Comparison of ENCODE assay signal across 22 cellular contexts in genomic region chr11:3216027-3216525, GRCh38. TPM values are rescaled to one million over a fixed set of nuclear protein-coding genes. Genes with fewer than 3 reads are reported as not detected.
"Had no signal": no experiment of that assay in that cellular context is flagged by ENCODE, and none has a peak within 500 bp of the region (broad histone marks: within the 10 kb centered on the region; RNA-seq: fewer than 3 reads in every experiment).

No MANE protein-coding gene starts in this region.

- H2AFZ ChIP-seq: parathyroid adenoma had no signal

- H3K36me3 Mint-ChIP-seq: stimulated activated memory B cell treated with anti-CD40 and anti-IgM and Interleukin-4, amounts not matched to agents 10 μg/mL and 1 μg/mL and 100 μg/mL, for 72 hours had no signal

- H3K9me3 Mint-ChIP-seq: activated CD4-positive, alpha-beta T cell treated with anti-CD3 and anti-CD28 coated beads, Interleukin-2, amount 10 ng/mL, durations not matched to agents 24 days and 14 days; activated T-helper 1 cell treated with anti-CD3 and anti-CD28 coated beads, Interleukin-12 subunit alpha, Interleukin-12 subunit beta, Interleukin-2, Interleukin-4 antibody, amounts not matched to agents 30 ng/mL and 10 ng/mL and 1 ng/mL, durations not matched to agents 14 hours and 24 hours and 36 hours had no signal

- H3K79me2 ChIP-seq: parathyroid adenoma had no signal

- H3K4me3 Mint-ChIP-seq: activated CD4-positive, alpha-beta T cell treated with anti-CD3 and anti-CD28 coated beads, Interleukin-2, amount 10 ng/mL, durations not matched to agents 24 days and 14 days; activated T-helper 1 cell treated with anti-CD3 and anti-CD28 coated beads, Interleukin-12 subunit alpha, Interleukin-12 subunit beta, Interleukin-2, Interleukin-4 antibody, amounts not matched to agents 30 ng/mL and 10 ng/mL and 1 ng/mL, durations not matched to agents 14 hours and 24 hours and 36 hours; memory B cell; stimulated activated memory B cell treated with anti-CD40 and anti-IgM and Interleukin-4, amounts not matched to agents 10 μg/mL and 1 μg/mL and 100 μg/mL, for 72 hours had no signal

- ATAC-seq: esophagus mucosa; gastroesophageal sphincter; heart left ventricle; naive thymus-derived CD4-positive, alpha-beta T cell; stimulated activated memory B cell treated with anti-CD40 and anti-IgM and Interleukin-4, amounts not matched to agents 10 μg/mL and 1 μg/mL and 100 μg/mL, for 72 hours had no signal

- H3K27ac ChIP-seq: ascending aorta, gastroesophageal sphincter, heart left ventricle, neutrophil, parathyroid adenoma, sigmoid colon, thoracic aorta had no signal

- H3K4me3 ChIP-seq: ascending aorta, gastroesophageal sphincter, heart left ventricle, sigmoid colon had no signal

- H3K9me3 ChIP-seq: ascending aorta, neutrophil, SK-N-SH had no signal

- H3K36me3 ChIP-seq: ascending aorta, gastroesophageal sphincter, heart left ventricle, neutrophil, sigmoid colon, thoracic aorta had no signal

- H3K4me1 Mint-ChIP-seq: activated CD4-positive, alpha-beta T cell treated with anti-CD3 and anti-CD28 coated beads, Interleukin-2, amount 10 ng/mL, durations not matched to agents 24 days and 14 days had no signal

- H3K27ac Mint-ChIP-seq: activated T-helper 1 cell treated with anti-CD3 and anti-CD28 coated beads, Interleukin-12 subunit alpha, Interleukin-12 subunit beta, Interleukin-2, Interleukin-4 antibody, amounts not matched to agents 30 ng/mL and 10 ng/mL and 1 ng/mL, durations not matched to agents 14 hours and 24 hours and 36 hours; memory B cell; stimulated activated memory B cell treated with anti-CD40 and anti-IgM and Interleukin-4, amounts not matched to agents 10 μg/mL and 1 μg/mL and 100 μg/mL, for 72 hours had no signal

- H3K9ac ChIP-seq: parathyroid adenoma, SK-N-SH had no signal

- DNase-seq: activated CD4-positive, alpha-beta T cell treated with anti-CD3 and anti-CD28 coated beads, Interleukin-2, amount 10 ng/mL, durations not matched to agents 24 days and 14 days; activated gamma-delta T cell treated with Interleukin-2 at 50 U/mL for 16 hours; effector CD4-positive, alpha-beta T cell; kidney glomerular epithelial cell; naive thymus-derived CD4-positive, alpha-beta T cell; SK-N-SH; stimulated activated CD4-positive, alpha-beta T cell treated with anti-CD3 and anti-CD28 coated beads, Interleukin-4, amount 100 ng/mL, for 4 hours had no signal

- H3K4me1 ChIP-seq: ascending aorta, parathyroid adenoma had no signal

RNA-seq across cellular contexts. Expression of gene MRGPRG, which starts 2.5 kb away (rescaled TPM):
- total RNA-seq: activated CD4-positive, alpha-beta T cell treated with anti-CD3 and anti-CD28 coated beads, Interleukin-2, amount 10 ng/mL, durations not matched to agents 24 days and 14 days; activated T-helper 1 cell treated with anti-CD3 and anti-CD28 coated beads, Interleukin-12 subunit alpha, Interleukin-12 subunit beta, Interleukin-2, Interleukin-4 antibody, amounts not matched to agents 30 ng/mL and 10 ng/mL and 1 ng/mL, durations not matched to agents 14 hours and 24 hours and 36 hours; ascending aorta; esophagus mucosa; gastroesophageal sphincter; heart left ventricle; liver; mucosa of gallbladder; naive thymus-derived CD4-positive, alpha-beta T cell; renal cortical epithelial cell; sigmoid colon; thoracic aorta; urinary bladder had no signal

RNA-seq across cellular contexts. Expression of gene MRGPRE, which starts 16.1 kb away (rescaled TPM):
- total RNA-seq: activated CD4-positive, alpha-beta T cell treated with anti-CD3 and anti-CD28 coated beads, Interleukin-2, amount 10 ng/mL, durations not matched to agents 24 days and 14 days; activated T-helper 1 cell treated with anti-CD3 and anti-CD28 coated beads, Interleukin-12 subunit alpha, Interleukin-12 subunit beta, Interleukin-2, Interleukin-4 antibody, amounts not matched to agents 30 ng/mL and 10 ng/mL and 1 ng/mL, durations not matched to agents 14 hours and 24 hours and 36 hours; ascending aorta; esophagus mucosa; gastroesophageal sphincter; naive thymus-derived CD4-positive, alpha-beta T cell; renal cortical epithelial cell; thoracic aorta; urinary bladder had no signal
